8 cellular contexts compared by ENCODE assay signal in the genomic region with DNA sequence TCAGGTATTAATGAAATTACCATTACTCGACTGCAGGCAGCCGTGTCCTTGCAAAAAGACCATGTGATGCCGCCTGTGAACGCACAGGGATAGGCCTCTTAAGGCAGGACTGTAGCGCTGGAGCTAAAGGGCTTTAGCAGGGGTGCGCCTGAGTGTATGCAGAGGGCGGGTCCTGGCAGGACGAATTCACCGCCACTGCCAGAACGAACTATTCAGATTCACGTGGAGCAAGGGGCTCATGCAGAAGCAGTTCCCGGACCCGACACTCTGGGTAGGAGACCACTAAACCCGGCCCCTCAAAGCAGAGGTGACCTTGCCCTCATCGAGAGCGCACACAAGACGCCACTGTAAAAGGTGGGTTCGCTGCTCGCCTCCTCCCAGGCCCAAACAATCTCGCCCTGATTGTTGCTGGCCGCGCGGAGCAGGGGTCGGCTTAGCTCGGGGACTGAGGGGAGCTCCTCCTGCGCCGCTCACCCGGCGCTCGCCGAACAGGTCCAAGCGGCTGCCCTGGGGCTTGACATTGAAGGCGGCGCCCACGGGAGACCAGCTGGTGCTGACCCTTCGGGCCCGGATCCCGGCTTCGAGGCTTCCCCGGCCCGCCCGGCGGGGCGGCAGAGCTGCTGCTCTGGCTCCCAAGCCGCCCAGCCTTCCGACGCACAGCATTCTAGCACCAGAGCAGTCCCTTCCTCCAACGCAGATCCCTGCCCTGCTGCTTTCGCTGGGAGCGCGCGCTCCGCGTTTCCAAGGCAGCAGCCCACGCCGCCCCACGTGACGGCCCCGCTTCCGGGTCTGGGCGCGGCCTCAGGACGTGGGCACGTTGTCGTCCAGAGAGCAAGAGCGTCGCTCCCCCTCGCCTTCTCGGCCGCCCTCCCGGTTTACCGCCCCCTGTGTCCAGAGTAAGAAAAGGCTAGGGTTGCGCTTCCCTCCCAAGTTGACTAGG. TPM values are rescaled to one million over a fixed set of nuclear protein-coding genes. Genes with fewer than 3 reads are reported as not detected.
DNase-seq lines count a peak whose midpoint lies in the region; ATAC-seq, FAIRE-seq and TF ChIP-seq lines count a peak whose summit lies in the region.

TSS of gene MIPEP (minus strand) at position 743 of the 940 bp plus-strand sequence. CDS start at position 663, 80 bp downstream.

- DNase-seq in COR-L47 (lab: John Stamatoyannopoulos, UW), result peak; percentile 94
- peak; percentile 40 for DNase-seq in HS-27A (ENCODE audit: low read depth)
- DNase-seq in NOMO-1 treated with DMSO at 0.1 percent for 48 hours (lab: John Stamatoyannopoulos, UW; ENCODE audit: unreplicated experiment), result peak; percentile 93
- peak; percentile 83 to 85 (median 83) for DNase-seq in activated CD8-positive, alpha-beta memory T cell treated with anti-CD3 and anti-CD28 coated beads for 48 hours (ENCODE audit: low read depth in 2 of 3, low spot score in 2 of 3)
- DNase-seq in H1 (ENCODE audit: low read depth in 1 of 2, low spot score in 2 of 2), result peak; percentile 84 to 92
- peak; percentile 96 for DNase-seq in mesenchymal stem cell
- peak; percentile 87 for DNase-seq in stimulated activated CD8-positive, alpha-beta memory T cell treated with anti-CD3 and anti-CD28 coated beads, Interleukin-12 subunit alpha, Interleukin-12 subunit beta, amount 100 ng/mL, for 4 hours (ENCODE audit: low read depth)

- H2BK120ac ChIP-seq in H1 (replicated peaks; ENCODE audit: low read depth, low read length) (no peak within 1 kb of the TSS), mesenchymal stem cell (ENCODE audit: low read depth, low read length) (peak within 1 kb of the TSS; percentile 73)

- H4K8ac ChIP-seq in H1 (ENCODE audit: extremely low read depth, insufficient read depth, low read length) (no peak within 1 kb of the TSS), mesenchymal stem cell (ENCODE audit: low read length) (peak within 1 kb of the TSS; percentile 72)

- TF ChIP-seq RAD21 in H1 (IDR thresholded peaks at IDR 0.05 in 1 of 2, conservative IDR thresholded peaks at IDR 0.05 in 1 of 2; ENCODE audit: low read depth in 2 of 2, low read length in 2 of 2), result peak; percentile 11 to 15; a peak in 2 of 4 replicates

- H3K9me3 ChIP-seq in H1 (ENCODE audit: insufficient read depth in 2 of 2, low read depth in 1 of 2, low read length in 1 of 2) (no peaks in the 10 kb centered on the region), mesenchymal stem cell (ENCODE audit: control insufficient read depth, low read length) (no peaks in the 10 kb centered on the region)

- peak in 1 of 2 experiments; percentile 75; a peak in 2 of 3 replicates for TF ChIP-seq POLR2A in H1 (IDR thresholded peaks at IDR 0.05; ENCODE audit: control extremely low read depth in 1 of 2, low read depth in 2 of 2, low read length in 2 of 2)

- no peaks in the 10 kb centered on the region for H3K27me3 ChIP-seq in H1 (replicated peaks in 1 of 4; ENCODE audit: control insufficient read depth in 3 of 4, extremely low read depth in 1 of 4, insufficient read depth in 3 of 4, low read length in 3 of 4)
- H3K27me3 ChIP-seq in mesenchymal stem cell (ENCODE audit: control insufficient read depth in 1 of 2, insufficient read depth in 1 of 2, low read length in 2 of 2), result no peaks in the 10 kb centered on the region

- peak within 1 kb of the TSS; percentile 87 for H3K56ac ChIP-seq in H1 (replicated peaks; ENCODE audit: insufficient read length, low read depth, low read length)

- H3K79me2 ChIP-seq in H1 (ENCODE audit: control insufficient read depth in 1 of 2, insufficient read depth in 2 of 2, low read length in 2 of 2), result peaks cover 0 to 5% of the 10 kb centered on the region in 2 experiments; a peak in 2 of 4 replicates

- FAIRE-seq in H1 (lab: Jason Lieb, UNC), result no peak

- H3K4me3 ChIP-seq in H1 (ENCODE audit: extremely low read depth in 1 of 4, insufficient read depth in 2 of 4, low read depth in 3 of 4, low read length in 4 of 4) (peak within 1 kb of the TSS; percentile 82 to 92 (median 90)), mesenchymal stem cell (ENCODE audit: insufficient read depth in 1 of 2, low read depth in 1 of 2, low read length in 2 of 2) (peak within 1 kb of the TSS; percentile 89 to 98)

- H3K27ac ChIP-seq in H1 (ENCODE audit: low read depth, low read length) (peak within 1 kb of the TSS; percentile 29), mesenchymal stem cell (ENCODE audit: low read length, poor library complexity, severe bottlenecking) (peak within 1 kb of the TSS; percentile 51)

- H3K14ac ChIP-seq in H1 (ENCODE audit: insufficient read length) (no peak within 1 kb of the TSS), mesenchymal stem cell (ENCODE audit: low read length in 2 of 2) (peak within 1 kb of the TSS in 1 of 2 experiments; percentile 94)

- peak; percentile 84 to 85 (median 84) for TF ChIP-seq CTCF in H1 (IDR thresholded peaks at IDR 0.05; ENCODE audit: control extremely low read depth in 1 of 3, insufficient read depth in 1 of 3, low read depth in 1 of 3, low read length in 3 of 3)

- TF ChIP-seq EP300 in H1 (IDR thresholded peaks at IDR 0.05; ENCODE audit: borderline replicate concordance in 1 of 2, low read depth in 2 of 2, low read length in 2 of 2), result peak in 1 of 2 experiments; percentile 50; a peak in 1 of 3 replicates

- WGBS in H1 (ENCODE audit: extremely low coverage in 1 of 2, insufficient coverage in 1 of 2, insufficient read length in 1 of 2, insufficient replicate concordance in 2 of 2, low coverage in 1 of 2, low lambda C conversion rate in 2 of 2, missing lambda C conversion rate in 1 of 2), 2 experiments, result 1% methylated on average over 72 of the region's 73 CpGs; no CpG with 5 or more reads in 1 of the 2 experiments
- WGBS in mesenchymal stem cell, result under 1% methylated on average over 73 of the region's 73 CpGs

- H3K36me3 ChIP-seq in H1 (ENCODE audit: control insufficient read depth in 2 of 4, insufficient read depth in 4 of 4, low read length in 3 of 4) (peaks cover 0 to 9% (median 6%) of the 10 kb centered on the region in 4 experiments; a peak in 5 of 8 replicates), mesenchymal stem cell (ENCODE audit: control insufficient read depth in 1 of 2, insufficient read depth in 2 of 2, low read depth in 1 of 2, low read length in 2 of 2) (peaks cover 0 to 8% of the 10 kb centered on the region in 2 experiments)

- H4K5ac ChIP-seq in H1 (ENCODE audit: insufficient read length, low read depth, low read length), result peak within 1 kb of the TSS; percentile 47

- no peaks in the 10 kb centered on the region for H3K79me1 ChIP-seq in H1 (ENCODE audit: low read depth, low read length)
- peaks cover 6% of the 10 kb centered on the region for H3K79me1 ChIP-seq in mesenchymal stem cell (replicated peaks; ENCODE audit: low read length, poor library complexity, severe bottlenecking)

- POLR2A ChIA-PET in H1 (lab: Charles Lee; ENCODE audit: partially characterized antibody), result interaction anchor here (0.6 to 1.5 kb wide), 4 partner anchors 13 to 116 kb away, joined by 3 to 4 read pairs (median 3); no protein-coding TSS in a partner anchor

- H2AFZ ChIP-seq in H1 (ENCODE audit: low read length), result peak within 1 kb of the TSS; percentile 88; the same call in 1 of the 2 replicates
- peak within 1 kb of the TSS; percentile 96 for H2AFZ ChIP-seq in mesenchymal stem cell (ENCODE audit: low read depth, low read length)

- no peak within 1 kb of the TSS for H2BK20ac ChIP-seq in H1 (ENCODE audit: low read length)

- no peak within 1 kb of the TSS for H2BK12ac ChIP-seq in H1 (ENCODE audit: low read depth, low read length)
- peak within 1 kb of the TSS in 1 of 2 experiments; percentile 77 for H2BK12ac ChIP-seq in mesenchymal stem cell (ENCODE audit: low read length in 2 of 2)

- H2AK5ac ChIP-seq in H1 (ENCODE audit: low read depth, low read length) (no peak within 1 kb of the TSS), mesenchymal stem cell (ENCODE audit: low read length, severe bottlenecking) (no peak within 1 kb of the TSS)

- no peak within 1 kb of the TSS for H4K91ac ChIP-seq in H1 (replicated peaks; ENCODE audit: insufficient read length, low read length)
- H4K91ac ChIP-seq in mesenchymal stem cell (ENCODE audit: low read length), result no peak within 1 kb of the TSS

- H2BK5ac ChIP-seq in H1 (ENCODE audit: low read depth, low read length) (no peak within 1 kb of the TSS; the same call in 1 of the 2 replicates), mesenchymal stem cell (ENCODE audit: low read depth, low read length, poor library complexity, severe bottlenecking) (no peak within 1 kb of the TSS)

- H3K23me2 ChIP-seq in H1 (ENCODE audit: low read depth, low read length), result 0 out of 2 replicates have a peak, but pooled peaks cover 1% of the 10 kb centered on the region

- no peaks in the 10 kb centered on the region for H4K20me1 ChIP-seq in H1 (replicated peaks in 1 of 2; ENCODE audit: control insufficient read depth in 1 of 2, insufficient read depth in 2 of 2, low read length in 2 of 2)

- H3K4me2 ChIP-seq in H1 (ENCODE audit: insufficient read depth in 1 of 2, low read depth in 2 of 2, low read length in 2 of 2) (peak within 1 kb of the TSS; percentile 88), mesenchymal stem cell (ENCODE audit: low read length, poor library complexity, severe bottlenecking) (peak within 1 kb of the TSS; percentile 90)

- no peak within 1 kb of the TSS; the same call in 1 of the 2 replicates for H3K18ac ChIP-seq in H1 (ENCODE audit: extremely low read depth, low read length)
- H3K18ac ChIP-seq in mesenchymal stem cell (ENCODE audit: low read depth in 1 of 2, low read length in 2 of 2), result peak within 1 kb of the TSS; percentile 58 to 62

- H2BK15ac ChIP-seq in H1 (ENCODE audit: low read length), result no peak within 1 kb of the TSS
- no peak within 1 kb of the TSS for H2BK15ac ChIP-seq in mesenchymal stem cell (ENCODE audit: low read depth, poor library complexity, severe bottlenecking)

- CTCF ChIA-PET in H1 (lab: Charles Lee; ENCODE audit: partially characterized antibody), result interaction anchor here (0.5 to 3.2 kb wide), 28 partner anchors 9 to 509 kb away, joined by 3 to 19 read pairs (median 4); no protein-coding TSS in a partner anchor

- H3K9ac ChIP-seq in H1 (replicated peaks in 1 of 4; ENCODE audit: extremely low read depth in 1 of 4, low read depth in 3 of 4, low read length in 3 of 4) (peak within 1 kb of the TSS; percentile 56 to 80 (median 78); a peak in 6 of 7 replicates), mesenchymal stem cell (ENCODE audit: low read length) (peak within 1 kb of the TSS; percentile 98)

- H3K4me1 ChIP-seq in H1 (replicated peaks in 1 of 4; ENCODE audit: control insufficient read depth in 3 of 4, insufficient read depth in 4 of 4, low read length in 3 of 4) (peaks cover 0 to 3% (median 1%) of the 10 kb centered on the region in 4 experiments; a peak in 4 of 7 replicates), mesenchymal stem cell (ENCODE audit: control insufficient read depth, insufficient read depth, low read depth, low read length) (no peaks in the 10 kb centered on the region)

- no peak within 1 kb of the TSS for H3K23ac ChIP-seq in H1 (ENCODE audit: insufficient read length)
- peak within 1 kb of the TSS in 1 of 2 experiments; percentile 10 for H3K23ac ChIP-seq in mesenchymal stem cell (ENCODE audit: low read length in 2 of 2)

- no peak within 1 kb of the TSS for H3K4ac ChIP-seq in H1 (replicated peaks; ENCODE audit: insufficient read length, low read depth, low read length)
- H3K4ac ChIP-seq in mesenchymal stem cell (ENCODE audit: low read depth in 1 of 2, low read length in 2 of 2), result peak within 1 kb of the TSS in 1 of 2 experiments; percentile 67

- ATAC-seq in GM19467 (IDR thresholded peaks at IDR 0.05; ENCODE audit: unreplicated experiment), result peak; percentile 94

RNA-seq across cellular contexts. Expression of gene MIPEP, which starts in this region (rescaled TPM):
- total RNA-seq in H1 (2021; fragmentation: NEBNext Ultra II Directional; extraction: Animal tissue kit (Norgen Biotek cat#: 25700)), result 23.8 and 24.2 TPM in 2 replicates
- polyA plus RNA-seq in H1 (2011; rRNA removed), result 18.0 and 24.0 TPM in 2 replicates
- polyA plus RNA-seq in H1 (2011; cell fraction: cytosol; rRNA removed), result 17.7 TPM
- polyA plus RNA-seq in H1 (2011; cell fraction: nucleus; rRNA removed), result 21.8 TPM
- 27.0 to 42.2 TPM (median 33.4 TPM) in 4 replicates for polyA plus RNA-seq in H1 (2012, experiment 1 of 2)
- 15.4 TPM for polyA plus RNA-seq in H1 (2012, experiment 2 of 2)
- 22.8 TPM for polyA plus RNA-seq in H1 (2013, experiment 1 of 2)
- polyA plus RNA-seq in H1 (2013, experiment 2 of 2), result 20.2 TPM
- 18.4 and 20.3 TPM in 2 replicates for polyA minus RNA-seq in H1 (2011; rRNA and poly(A)+ RNA removed)
- 7.6 TPM for polyA minus RNA-seq in H1 (2011; cell fraction: cytosol; rRNA and poly(A)+ RNA removed)
- polyA minus RNA-seq in H1 (2011; cell fraction: nucleus; rRNA and poly(A)+ RNA removed), result 22.2 TPM
- 14.5 TPM for polyA plus RNA-seq in mesenchymal stem cell (2013, experiment 1 of 2)
- 15.8 TPM for polyA plus RNA-seq in mesenchymal stem cell (2013, experiment 2 of 2)

Comparison
In these comparisons a context has a peak if more than half of its experiments do, and no peak if none do; other contexts are left out.
1. Peak in every context shown above with its lines: DNase-seq, ATAC-seq, H3K4me3 ChIP-seq and H3K27ac ChIP-seq.
2. DNase-seq: peak in every context shown above with its lines; median percentile 96 in mesenchymal stem cell; 94 in COR-L47; 93 in NOMO-1 treated with DMSO at 0.1 percent for 48 hours; 88 in H1; 87 in stimulated activated CD8-positive, alpha-beta memory T cell treated with anti-CD3 and anti-CD28 coated beads, Interleukin-12 subunit alpha, Interleukin-12 subunit beta, amount 100 ng/mL, for 4 hours; 83 in activated CD8-positive, alpha-beta memory T cell treated with anti-CD3 and anti-CD28 coated beads for 48 hours; 40 in HS-27A.